8 cellular contexts compared by ENCODE assay signal in genomic region chr7:146115665-146116451, GRCh38. TPM values are rescaled to one million over a fixed set of nuclear protein-coding genes. Genes with fewer than 3 reads are reported as not detected.
DNase-seq lines count a peak whose midpoint lies in the region; ATAC-seq, FAIRE-seq and TF ChIP-seq lines count a peak whose summit lies in the region.

No MANE protein-coding gene starts in this region.

- H3K4me3 ChIP-seq in AG10803 (ENCODE audit: low read length) (peak overlapping the region; percentile 47), GM23248 (peak overlapping the region; percentile 57), heart right ventricle (peak overlapping the region in 9 of 10 donors; percentile 32 to 60 (median 46)), pancreas (peak overlapping the region; percentile 7 to 44 (median 24))

- no peak for TF ChIP-seq POLR2A in GM12891 (IDR thresholded peaks at IDR 0.05; ENCODE audit: low read depth, low read length)

- no peaks in the 10 kb centered on the region for H3K9me2 ChIP-seq in GM23248 (ENCODE audit: insufficient read depth)

- H3K27ac ChIP-seq in GM23248, result no peak overlapping the region
- no peak overlapping the region for H3K27ac ChIP-seq in heart right ventricle
- H3K27ac ChIP-seq in pancreas, result no peak overlapping the region

- H3K4me1 ChIP-seq in GM23248 (ENCODE audit: insufficient read depth) (no peaks in the 10 kb centered on the region), heart right ventricle (peaks cover 0 to 14% (median 10%) of the 10 kb centered on the region in 9 donors), pancreas (peaks cover 0 to 7% (median 4%) of the 10 kb centered on the region in 3 donors)

- H2AFZ ChIP-seq in GM23248, result peak overlapping the region; percentile 61

- FAIRE-seq in pancreas (lab: Jason Lieb, UNC) (no peak), GM12891 (lab: Jason Lieb, UNC) (no peak)

- peak; percentile 4 for DNase-seq in AG10803 (ENCODE audit: low read depth)
- DNase-seq in GM23248, result peak; percentile 29
- DNase-seq in NCI-H446 treated with DMSO at 0.1 percent for 48 hours (lab: John Stamatoyannopoulos, UW), result peak; percentile 37
- DNase-seq in amniotic epithelial cell (ENCODE audit: low read depth), result peak; percentile 7
- DNase-seq in heart right ventricle, result peak; percentile 36 to 63
- peak; percentile 11 to 80 (median 48) for DNase-seq in pancreas
- DNase-seq in GM12891 (ENCODE audit: insufficient read length, low spot score), result no peak

- H3K9ac ChIP-seq in GM23248, result no peak overlapping the region

- H3K27me3 ChIP-seq in GM23248 (replicated peaks; ENCODE audit: insufficient read depth) (peaks cover 9% of the 10 kb centered on the region; the same call in 1 of the 2 replicates), heart right ventricle (peaks cover 0 to 47% (median 35%) of the 10 kb centered on the region in 7 donors), pancreas (peaks cover 0 to 36% (median 3%) of the 10 kb centered on the region in 4 donors)

- H3K9me3 ChIP-seq in GM23248 (ENCODE audit: low read depth) (no peaks in the 10 kb centered on the region), heart right ventricle (no peaks in the 10 kb centered on the region), pancreas (no peaks in the 10 kb centered on the region)

- H3K79me2 ChIP-seq in GM23248 (ENCODE audit: insufficient read depth), result no peaks in the 10 kb centered on the region

- H4K20me1 ChIP-seq in GM23248 (ENCODE audit: insufficient read depth), result no peaks in the 10 kb centered on the region

- H3K4me2 ChIP-seq in GM23248 (ENCODE audit: unreplicated experiment), result peak overlapping the region; percentile 62

- no peak for TF ChIP-seq CTCF in AG10803 (conservative IDR thresholded peaks at IDR 0.05; ENCODE audit: low read length)
- TF ChIP-seq CTCF in heart right ventricle (IDR thresholded peaks at IDR 0.05), result no peak
- TF ChIP-seq CTCF in pancreas (IDR thresholded peaks at IDR 0.05), result no peak

- peak; percentile 79 to 93 (median 84) for ATAC-seq in heart right ventricle
- peak; percentile 70 to 97 (median 92) for ATAC-seq in pancreas
- ATAC-seq in HG03520 (IDR thresholded peaks at IDR 0.05; ENCODE audit: unreplicated experiment), result no peak

- intact Hi-C loops in heart right ventricle (cut with DNase I), result no loop called here
- intact Hi-C loops in pancreas (cut with DNase I), result no loop called here

- H3K36me3 ChIP-seq in GM23248 (ENCODE audit: low read depth), result no peaks in the 10 kb centered on the region
- H3K36me3 ChIP-seq in heart right ventricle, result no peaks in the 10 kb centered on the region
- no peaks in the 10 kb centered on the region for H3K36me3 ChIP-seq in pancreas

- in situ Hi-C loops in GM23248 (cut with MboI), result no loop called here

- H3F3A ChIP-seq in GM23248 (ENCODE audit: insufficient read depth), result no peaks in the 10 kb centered on the region

- WGBS in GM23248 (ENCODE audit: low coverage in 1 of 2, low lambda C conversion rate in 2 of 2, missing lambda C conversion rate in 2 of 2), 2 experiments, result 3 to 5% methylated on average over 36 to 41 of the region's 68 CpGs
- WGBS in heart right ventricle, 2 donors, result 0 to 1% methylated on average over 64 to 68 of the region's 68 CpGs
- 1% methylated on average over 50 to 68 of the region's 68 CpGs for WGBS in pancreas, 2 donors

TF ChIP-seq in GM12891, 5 proteins besides CTCF, POLR2A, EP300 and RAD21:
- TF ChIP-seq POU2F2 (IDR thresholded peaks at IDR 0.05; ENCODE audit: low read depth, low read length) (no peak), SPI1 (IDR thresholded peaks at IDR 0.05; ENCODE audit: low read depth, low read length) (no peak), TAF1 (IDR thresholded peaks at IDR 0.05; ENCODE audit: low read depth, low read length) (no peak), POLR2AphosphoS5 (IDR thresholded peaks at IDR 0.05; ENCODE audit: low read depth, low read length) (no peak)
TF ChIP-seq in GM12891: peak in this region for 0.

RNA-seq across cellular contexts. Expression of gene CNTNAP2, which starts 0.7 kb away (rescaled TPM):
- total RNA-seq in GM23248 (2014; rRNA removed; shearing (Covaris generic)), result not detected in 2 replicates
- not detected in 2 replicates for polyA plus RNA-seq in GM23248 (2016; fragmentation: Nextera tagmentation; extraction: Ambion mirVana)
- total RNA-seq in heart right ventricle, result under 1 TPM; 0.08 to 0.77 (median 0.35) TPM
- under 1 TPM; 0.07 to 0.09 TPM for polyA plus RNA-seq in heart right ventricle
- 1 to 10 TPM in 1 of 6 donors, under 1 TPM in 5; 0.09 to 1.1 (median 0.52) TPM for total RNA-seq in pancreas
- polyA plus RNA-seq in pancreas, result under 1 TPM; 0.19 to 0.26 TPM
- polyA plus RNA-seq in GM12891 (2012; ENCODE audit: low read depth, missing spikeins), result 0.05 TPM
